Comparison of ENCODE assay signal across 16 cellular contexts in the genomic region with DNA sequence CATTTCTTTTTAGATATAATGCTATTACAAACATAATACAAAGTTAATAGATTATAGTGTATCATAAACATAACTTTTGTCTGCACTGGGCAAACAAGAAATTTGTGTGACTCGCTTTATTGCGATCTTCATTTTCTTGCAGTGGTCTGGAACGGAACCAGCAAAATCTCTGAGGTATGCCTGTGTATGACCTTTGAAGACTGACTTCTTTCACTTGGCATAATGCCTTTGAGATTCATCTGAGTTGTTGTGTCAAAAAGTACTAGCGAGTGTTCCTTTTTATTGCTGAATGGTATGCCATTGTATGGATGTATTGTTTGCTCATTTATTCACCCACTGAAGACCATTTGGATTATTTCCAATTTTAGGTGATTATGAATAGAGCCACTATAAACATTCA.
DNase-seq lines count a peak whose midpoint lies in the region; ATAC-seq and TF ChIP-seq lines count a peak whose summit lies in the region.
"Had no signal": no experiment of that assay in that cellular context is flagged by ENCODE, and none has a peak within 500 bp of the region (broad histone marks: within the 10 kb centered on the region; RNA-seq: fewer than 3 reads in every experiment).

No MANE protein-coding gene starts in this region.

- no peak for TF ChIP-seq CTCF in MCF 10A (IDR thresholded peaks at IDR 0.05; ENCODE audit: unreplicated experiment)
- TF ChIP-seq CTCF in breast epithelium (IDR thresholded peaks at IDR 0.05): no peak
- no peak for TF ChIP-seq CTCF in fibroblast of the aortic adventitia (IDR thresholded peaks at IDR 0.05; ENCODE audit: insufficient read depth, low read length)

- no peaks in the 10 kb centered on the region for H3K27me3 Mint-ChIP-seq in MCF 10A (ENCODE audit: insufficient read depth, unreplicated experiment)
- H3K27me3 Mint-ChIP-seq: activated naive CD4-positive, alpha-beta T cell treated with anti-CD3 and anti-CD28 coated beads, Interleukin-2, amount 10 ng/mL, durations not matched to agents 7 days and 5 days; central memory CD8-positive, alpha-beta T cell had no signal

- TF ChIP-seq POLR2A in breast epithelium (IDR thresholded peaks at IDR 0.05): no peak

- intact Hi-C loops in MCF 10A (cut with micrococcal nuclease): no loop called here
- intact Hi-C loops in breast epithelium (cut with DNase I; ENCODE audit: low total_unique reads): no loop called here
- intact Hi-C loops in cardiac septum (cut with DNase I): no loop called here

- no peaks in the 10 kb centered on the region for H3K27me3 ChIP-seq in breast epithelium
- H3K27me3 ChIP-seq: SJCRH30, thyroid gland had no signal

- ATAC-seq in HG03196 (IDR thresholded peaks at IDR 0.05; ENCODE audit: unreplicated experiment) (no peak), GM18867 (IDR thresholded peaks at IDR 0.05; ENCODE audit: unreplicated experiment) (no peak)
- ATAC-seq: K562 had no signal

- POLR2A ChIA-PET in MCF 10A (lab: Yijun Ruan, JAX): interaction anchor here (0.6 to 0.7 kb wide), 2 partner anchors 36 to 565 kb away, joined by 3 read pairs; partner anchors contain the start of gene TACO1

- H3K9me3 ChIP-seq in breast epithelium: no peaks in the 10 kb centered on the region
- H3K9me3 ChIP-seq: SJCRH30, thyroid gland had no signal

- H3K4me3 ChIP-seq in breast epithelium: no peak overlapping the region
- no peak overlapping the region for H3K4me3 ChIP-seq in fibroblast of the aortic adventitia (ENCODE audit: low read depth, low read length)
- H3K4me3 ChIP-seq: K562, SJCRH30, thyroid gland had no signal

- H3K4me3 Mint-ChIP-seq in MCF 10A (ENCODE audit: unreplicated experiment): peak overlapping the region; percentile 16
- H3K4me3 Mint-ChIP-seq: activated naive CD4-positive, alpha-beta T cell treated with anti-CD3 and anti-CD28 coated beads, Interleukin-2, amount 10 ng/mL, durations not matched to agents 7 days and 5 days; central memory CD8-positive, alpha-beta T cell had no signal

- DNase-seq in MCF 10A (ENCODE audit: unreplicated experiment) (peak; percentile 57), breast epithelium (ENCODE audit: low spot score in 2 of 2) (no peak), SK-MEL-5 (ENCODE audit: low read depth, low spot score) (peak; percentile 91), fibroblast of the aortic adventitia (ENCODE audit: low read depth) (peak; percentile 67), cardiac septum (ENCODE audit: low spot score) (no peak), NCI-H2227 (lab: John Stamatoyannopoulos, UW; ENCODE audit: unreplicated experiment) (no peak)
- DNase-seq: activated naive CD4-positive, alpha-beta T cell treated with anti-CD3 and anti-CD28 coated beads, Interleukin-2, amount 10 ng/mL, durations not matched to agents 7 days and 5 days; DMS 273 treated with DMSO at 0.1 percent for 48 hours; immature natural killer cell; NCI-H2029; SJCRH30; thyroid gland had no signal

- peak overlapping the region; percentile 42 for H3K27ac Mint-ChIP-seq in MCF 10A (ENCODE audit: low read depth, unreplicated experiment)
- H3K27ac Mint-ChIP-seq: immature natural killer cell had no signal

- H3K4me1 Mint-ChIP-seq in MCF 10A (ENCODE audit: insufficient read depth, unreplicated experiment): peaks cover 45% of the 10 kb centered on the region
- H3K4me1 Mint-ChIP-seq: activated naive CD4-positive, alpha-beta T cell treated with anti-CD3 and anti-CD28 coated beads, Interleukin-2, amount 10 ng/mL, durations not matched to agents 7 days and 5 days had no signal

- H3K36me3 Mint-ChIP-seq in MCF 10A (ENCODE audit: insufficient read depth, unreplicated experiment): no peaks in the 10 kb centered on the region
- H3K36me3 Mint-ChIP-seq: activated naive CD4-positive, alpha-beta T cell treated with anti-CD3 and anti-CD28 coated beads, Interleukin-2, amount 10 ng/mL, durations not matched to agents 7 days and 5 days had no signal

- BruUV-seq in MCF 10A (replicated peaks; lab: Mats Ljungman, UMichigan): no TSS peak

- CTCF ChIA-PET in MCF 10A (lab: Yijun Ruan, JAX): no interaction called here

- H3K4me1 ChIP-seq in breast epithelium: no peaks in the 10 kb centered on the region
- H3K4me1 ChIP-seq: thyroid gland had no signal

- no peaks in the 10 kb centered on the region for H3K9me3 Mint-ChIP-seq in MCF 10A (ENCODE audit: unreplicated experiment)
- H3K9me3 Mint-ChIP-seq: activated naive CD4-positive, alpha-beta T cell treated with anti-CD3 and anti-CD28 coated beads, Interleukin-2, amount 10 ng/mL, durations not matched to agents 7 days and 5 days; immature natural killer cell had no signal

- H3K27ac ChIP-seq in breast epithelium: no peak overlapping the region
- H3K27ac ChIP-seq: SJCRH30, thyroid gland had no signal

- H3K36me3 ChIP-seq in breast epithelium: no peaks in the 10 kb centered on the region
- H3K36me3 ChIP-seq: SJCRH30, thyroid gland had no signal

- in situ Hi-C loops in SK-MEL-5 (cut with HindIII; ENCODE audit: low pct_unique_long_range_greater_than_20kb, low sequenced_read_pairs): no loop called here

Comparison
In these comparisons a context has a peak if more than half of its experiments do, and no peak if none do; other contexts are left out.
1. DNase-seq: peak in MCF 10A (single experiment), SK-MEL-5 (single experiment) and fibroblast of the aortic adventitia (single experiment); none in breast epithelium (0 of 2), cardiac septum (single experiment) and NCI-H2227 (single experiment).